1 cellular context compared by ENCODE assay signal in the genomic region with DNA sequence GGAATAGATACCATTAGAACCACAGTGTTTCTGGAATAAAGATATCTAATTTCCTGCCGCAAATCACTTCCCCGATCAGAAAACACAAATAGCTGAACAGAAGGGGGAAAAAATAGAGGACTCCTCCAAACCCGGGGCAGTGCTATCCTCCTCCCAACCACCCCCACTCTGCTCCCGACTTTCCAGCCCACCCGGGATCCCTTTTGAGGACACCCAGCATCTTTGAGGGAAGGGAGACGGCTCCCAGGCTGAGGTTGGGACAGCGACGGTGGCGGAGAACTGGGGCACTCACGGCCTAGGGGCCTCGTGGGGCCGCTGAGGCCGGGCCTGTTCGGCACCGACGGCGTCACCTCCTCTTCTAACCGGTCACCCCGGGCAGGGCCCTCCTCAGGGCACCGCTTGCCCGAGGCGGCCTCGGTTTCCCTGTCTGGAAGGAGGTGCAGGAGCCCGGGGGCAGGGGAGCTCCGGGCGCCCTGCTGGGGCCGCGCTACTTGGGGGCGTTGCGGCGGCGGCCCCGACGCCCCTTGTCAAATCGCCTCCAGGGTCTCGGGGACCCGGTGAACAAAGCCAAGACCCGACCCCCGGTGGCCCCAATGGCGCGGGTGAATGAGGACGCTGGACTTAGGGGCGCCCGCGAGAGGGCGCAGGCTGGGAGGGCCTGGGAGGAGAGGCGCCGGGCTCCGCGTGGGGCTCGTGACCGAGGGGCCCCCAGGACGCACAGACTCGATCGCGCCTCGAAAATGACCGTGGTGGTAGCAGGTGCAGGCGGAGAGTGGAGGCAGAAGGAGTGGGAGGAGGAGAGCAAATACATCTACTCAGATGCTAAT.
TF ChIP-seq lines count a peak whose summit lies in the region.

No MANE protein-coding gene starts in this region.

TF ChIP-seq in H1, 55 proteins besides CTCF, POLR2A, EP300 and RAD21:
- TF ChIP-seq KDM4A (IDR thresholded peaks at IDR 0.05; ENCODE audit: low read depth, low read length, severe bottlenecking) (peak; percentile 28), NANOG (IDR thresholded peaks at IDR 0.05; ENCODE audit: insufficient read depth, low read depth, low read length, poor library complexity, severe bottlenecking) (no peak), TEAD4 (IDR thresholded peaks at IDR 0.05; ENCODE audit: low read depth, low read length) (no peak), CREB1 (IDR thresholded peaks at IDR 0.05) (no peak), EZH2 (IDR thresholded peaks at IDR 0.05; ENCODE audit: low read depth, low read length, severe bottlenecking) (peak; percentile 79), SP4 (IDR thresholded peaks at IDR 0.05; ENCODE audit: low read length) (no peak), KDM1A (IDR thresholded peaks at IDR 0.05; ENCODE audit: borderline replicate concordance, low read length) (no peak), RNF2 (IDR thresholded peaks at IDR 0.05; ENCODE audit: borderline replicate concordance, low read depth, low read length, missing control alignments, poor library complexity, severe bottlenecking) (peak; percentile 29), SUZ12 (IDR thresholded peaks at IDR 0.05; ENCODE audit: low read length) (peak; percentile 75; the same call in 1 of the 2 replicates), CBX8 (IDR thresholded peaks at IDR 0.05; ENCODE audit: borderline replicate concordance, low read depth, low read length) (no peak)
